ENCODE assay signal across 14 cellular contexts in the genomic region with DNA sequence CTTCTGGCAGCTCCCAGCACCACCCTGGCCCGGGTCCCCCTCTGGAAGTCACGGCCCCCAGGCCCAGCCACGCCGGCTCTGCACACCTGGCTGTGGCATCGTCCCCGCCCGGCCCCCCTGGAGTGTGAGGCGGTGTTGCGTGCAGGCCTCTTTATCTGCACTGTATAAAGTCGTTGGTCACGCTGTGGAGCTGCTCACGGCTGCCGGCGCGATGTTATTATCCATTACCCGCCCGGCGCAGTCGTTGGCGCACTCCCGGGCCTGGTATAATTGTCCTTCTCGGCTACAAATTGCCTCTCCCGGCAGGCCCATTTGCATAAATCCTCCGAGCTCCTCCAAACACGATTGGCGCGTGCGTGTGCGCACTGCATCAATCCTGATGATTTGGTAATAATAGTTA. TPM values are rescaled to one million over a fixed set of nuclear protein-coding genes. Genes with fewer than 3 reads are reported as not detected.
A peak's percentile ranks its signal among the peaks of the same experiment; 100 is the strongest.
DNase-seq lines count a peak whose midpoint lies in the region; ATAC-seq, FAIRE-seq and TF ChIP-seq lines count a peak whose summit lies in the region.
"Had no signal": no experiment of that assay in that cellular context is flagged by ENCODE, and none has a peak within 500 bp of the region (broad histone marks: within the 10 kb centered on the region; RNA-seq: fewer than 3 reads in every experiment).

No MANE protein-coding gene starts in this region.

- ATAC-seq in activated naive CD8-positive, alpha-beta T cell treated with anti-CD3 and anti-CD28 coated beads, Interleukin-2, amount 50 U/mL, for 24 hours, result no peak
- ATAC-seq in GM19351 (IDR thresholded peaks at IDR 0.05; ENCODE audit: unreplicated experiment), result no peak
- ATAC-seq in activated T-helper 17 cell treated with anti-CD3 and anti-CD28 coated beads, Interleukin-2, amount 50 U/mL, for 72 hours (replicated peaks), result no peak
- ATAC-seq: foreskin keratinocyte, HCT116, left lung had no signal

- no peaks in the 10 kb centered on the region for H3K27me3 Mint-ChIP-seq in activated naive CD8-positive, alpha-beta T cell
- H3K27me3 Mint-ChIP-seq in activated naive CD8-positive, alpha-beta T cell treated with anti-CD3 and anti-CD28 coated beads, Interleukin-2, amount 50 U/mL, for 24 hours, result no peaks in the 10 kb centered on the region
- H3K27me3 Mint-ChIP-seq in neural crest cell (ENCODE audit: low read depth), result peaks cover 4% of the 10 kb centered on the region
- H3K27me3 Mint-ChIP-seq in activated T-helper 17 cell treated with anti-CD3 and anti-CD28 coated beads, Interleukin-2, amount 50 U/mL, for 72 hours, result no peaks in the 10 kb centered on the region

- TF ChIP-seq CTCF in neural crest cell (conservative IDR thresholded peaks at IDR 0.05), result no peak

- no peak overlapping the region for H3K27ac Mint-ChIP-seq in activated naive CD8-positive, alpha-beta T cell
- no peak overlapping the region for H3K27ac Mint-ChIP-seq in activated naive CD8-positive, alpha-beta T cell treated with anti-CD3 and anti-CD28 coated beads, Interleukin-2, amount 50 U/mL, for 24 hours
- H3K27ac Mint-ChIP-seq in neural crest cell (ENCODE audit: unreplicated experiment), result no peak overlapping the region
- no peak overlapping the region for H3K27ac Mint-ChIP-seq in activated T-helper 17 cell treated with anti-CD3 and anti-CD28 coated beads, Interleukin-2, amount 50 U/mL, for 72 hours

- no peak for TF ChIP-seq POLR2A in GM12891 (IDR thresholded peaks at IDR 0.05; ENCODE audit: low read depth, low read length)

- H3K4me3 Mint-ChIP-seq in activated naive CD8-positive, alpha-beta T cell, result peak overlapping the region; percentile 30
- H3K4me3 Mint-ChIP-seq in activated naive CD8-positive, alpha-beta T cell treated with anti-CD3 and anti-CD28 coated beads, Interleukin-2, amount 50 U/mL, for 24 hours, result no peak overlapping the region
- peak overlapping the region; percentile 41 for H3K4me3 Mint-ChIP-seq in neural crest cell
- no peak overlapping the region for H3K4me3 Mint-ChIP-seq in activated T-helper 17 cell treated with anti-CD3 and anti-CD28 coated beads, Interleukin-2, amount 50 U/mL, for 72 hours

- H3K4me1 Mint-ChIP-seq in activated naive CD8-positive, alpha-beta T cell (ENCODE audit: low read depth), result peaks cover 8% of the 10 kb centered on the region
- peaks cover 4% of the 10 kb centered on the region for H3K4me1 Mint-ChIP-seq in activated naive CD8-positive, alpha-beta T cell treated with anti-CD3 and anti-CD28 coated beads, Interleukin-2, amount 50 U/mL, for 24 hours
- H3K4me1 Mint-ChIP-seq in neural crest cell, result peaks cover 20% of the 10 kb centered on the region
- peaks cover 5% of the 10 kb centered on the region for H3K4me1 Mint-ChIP-seq in activated T-helper 17 cell treated with anti-CD3 and anti-CD28 coated beads, Interleukin-2, amount 50 U/mL, for 72 hours

- no peaks in the 10 kb centered on the region for H3K36me3 Mint-ChIP-seq in activated naive CD8-positive, alpha-beta T cell
- no peaks in the 10 kb centered on the region for H3K36me3 Mint-ChIP-seq in activated naive CD8-positive, alpha-beta T cell treated with anti-CD3 and anti-CD28 coated beads, Interleukin-2, amount 50 U/mL, for 24 hours (ENCODE audit: low read depth)
- H3K36me3 Mint-ChIP-seq in neural crest cell (ENCODE audit: low read depth), result no peaks in the 10 kb centered on the region
- H3K36me3 Mint-ChIP-seq in activated T-helper 17 cell treated with anti-CD3 and anti-CD28 coated beads, Interleukin-2, amount 50 U/mL, for 72 hours (ENCODE audit: low read depth), result no peaks in the 10 kb centered on the region

- H3K9me3 Mint-ChIP-seq in activated naive CD8-positive, alpha-beta T cell (ENCODE audit: low read depth), result no peaks in the 10 kb centered on the region
- no peaks in the 10 kb centered on the region for H3K9me3 Mint-ChIP-seq in activated naive CD8-positive, alpha-beta T cell treated with anti-CD3 and anti-CD28 coated beads, Interleukin-2, amount 50 U/mL, for 24 hours
- no peaks in the 10 kb centered on the region for H3K9me3 Mint-ChIP-seq in neural crest cell
- no peaks in the 10 kb centered on the region for H3K9me3 Mint-ChIP-seq in activated T-helper 17 cell treated with anti-CD3 and anti-CD28 coated beads, Interleukin-2, amount 50 U/mL, for 72 hours

- no peak for DNase-seq in activated naive CD8-positive, alpha-beta T cell treated with anti-CD3 and anti-CD28 coated beads, Interleukin-2, amount 50 U/mL, for 24 hours
- DNase-seq in NCI-H146 (lab: John Stamatoyannopoulos, UW) (peak; percentile 87), NCI-H748 (lab: John Stamatoyannopoulos, UW; ENCODE audit: unreplicated experiment) (peak; percentile 84), neural crest cell (ENCODE audit: low read depth, low spot score) (no peak), GM12891 (ENCODE audit: insufficient read length, low spot score) (no peak)
- DNase-seq: colonic mucosa; foreskin keratinocyte; left lung; ovary; stimulated activated CD4-positive, alpha-beta T cell treated with anti-CD3 and anti-CD28 coated beads, Interleukin-2, amount 100 ng/mL, for 24 hours had no signal

- FAIRE-seq in GM12891 (lab: Jason Lieb, UNC), result no peak

TF ChIP-seq in GM12891, 5 proteins besides CTCF, POLR2A, EP300 and RAD21:
- TF ChIP-seq SPI1 (IDR thresholded peaks at IDR 0.05; ENCODE audit: low read depth, low read length) (no peak), POLR2AphosphoS5 (IDR thresholded peaks at IDR 0.05; ENCODE audit: low read depth, low read length) (no peak), TAF1 (IDR thresholded peaks at IDR 0.05; ENCODE audit: low read depth, low read length) (no peak), POU2F2 (IDR thresholded peaks at IDR 0.05; ENCODE audit: low read depth, low read length) (no peak), PAX5 (IDR thresholded peaks at IDR 0.05; ENCODE audit: insufficient read depth, low read length, severe bottlenecking) (no peak)

RNA-seq across cellular contexts. Expression of a gene that starts 57.8 kb away (rescaled TPM):
- total RNA-seq in neural crest cell, result 57.4 and 61.3 TPM in 2 replicates
- total RNA-seq in activated T-helper 17 cell treated with anti-CD3 and anti-CD28 coated beads, Interleukin-2, amount 50 U/mL, for 72 hours, result under 1 TPM in 1 of 2 donors, not detected in 1; 0.26 TPM
- polyA plus RNA-seq in GM12891 (2012; ENCODE audit: low read depth, missing spikeins), result 0.01 TPM

RNA-seq across cellular contexts. Expression of a gene that starts 59.5 kb away (rescaled TPM):
- total RNA-seq in neural crest cell, result 4,235 and 4,315 TPM in 2 replicates
- total RNA-seq in activated T-helper 17 cell treated with anti-CD3 and anti-CD28 coated beads, Interleukin-2, amount 50 U/mL, for 72 hours, result 1,000 to 10,000 TPM; 4,457 to 7,394 TPM
- polyA plus RNA-seq in GM12891 (2012; ENCODE audit: low read depth, missing spikeins), result 3,652 TPM

Comparison
In these comparisons a context has a peak if more than half of its experiments do, and no peak if none do; other contexts are left out.
1. H3K4me3 Mint-ChIP-seq: peak in activated naive CD8-positive, alpha-beta T cell (single experiment) and neural crest cell (single experiment); none in activated naive CD8-positive, alpha-beta T cell treated with anti-CD3 and anti-CD28 coated beads, Interleukin-2, amount 50 U/mL, for 24 hours (single experiment) and activated T-helper 17 cell treated with anti-CD3 and anti-CD28 coated beads, Interleukin-2, amount 50 U/mL, for 72 hours (single experiment).
2. DNase-seq: peak in NCI-H146 (single experiment) and NCI-H748 (single experiment); none in activated naive CD8-positive, alpha-beta T cell treated with anti-CD3 and anti-CD28 coated beads, Interleukin-2, amount 50 U/mL, for 24 hours (single experiment), neural crest cell (single experiment) and GM12891 (single experiment).
3. RNA of a gene that starts 57.8 kb away (total RNA-seq): 57.4 to 61.3 TPM in neural crest cell; 0.26 TPM in activated T-helper 17 cell treated with anti-CD3 and anti-CD28 coated beads, Interleukin-2, amount 50 U/mL, for 72 hours; every median in the first group is over 10 times any median in the second.